ENCODE assay signal across 23 cellular contexts in genomic region chr1:244265507-244265906, GRCh38.
A peak's percentile ranks its signal among the peaks of the same experiment; 100 is the strongest.
DNase-seq lines count a peak whose midpoint lies in the region; ATAC-seq, FAIRE-seq and TF ChIP-seq lines count a peak whose summit lies in the region.
"Had no signal": no experiment of that assay in that cellular context is flagged by ENCODE, and none has a peak within 500 bp of the region (broad histone marks: within the 10 kb centered on the region; RNA-seq: fewer than 3 reads in every experiment).

No MANE protein-coding gene starts in this region.

- POLR2A ChIA-PET in CD8-positive, alpha-beta T cell (lab: Charles Lee): no interaction called here

- intact Hi-C loops in CD8-positive, alpha-beta T cell (cut with DNase I, micrococcal nuclease): loop anchor here in 1 of 2 experiments (10.0 kb wide), 1 partner anchor 121 kb away; no protein-coding TSS in a partner anchor

- H3K4me1 Mint-ChIP-seq in astrocyte (ENCODE audit: low read depth, unreplicated experiment): no peaks in the 10 kb centered on the region
- peaks cover 2% of the 10 kb centered on the region for H3K4me1 Mint-ChIP-seq in memory B cell
- no peaks in the 10 kb centered on the region for H3K4me1 Mint-ChIP-seq in CD8-positive, alpha-beta T cell (ENCODE audit: low read depth)
- H3K4me1 Mint-ChIP-seq: B cell; CD4-positive, CD25-positive, alpha-beta regulatory T cell; CD8-positive, alpha-beta memory T cell; GM23338 had no signal

- no peak for TF ChIP-seq CTCF in astrocyte (IDR thresholded peaks at IDR 0.05; ENCODE audit: insufficient read depth, low read depth, low read length)
- no peak for TF ChIP-seq CTCF in CD8-positive, alpha-beta T cell (IDR thresholded peaks at IDR 0.05)

- H3K9ac ChIP-seq in astrocyte (ENCODE audit: low read length): no peak overlapping the region
- H3K9ac ChIP-seq: BLaER1 had no signal

- H3K36me3 Mint-ChIP-seq in astrocyte (ENCODE audit: low read depth, unreplicated experiment) (no peaks in the 10 kb centered on the region), memory B cell (peaks cover 2% of the 10 kb centered on the region)
- H3K36me3 Mint-ChIP-seq in CD8-positive, alpha-beta T cell: no peaks in the 10 kb centered on the region
- H3K36me3 Mint-ChIP-seq: CD4-positive, CD25-positive, alpha-beta regulatory T cell had no signal

- no peak overlapping the region for H2AFZ ChIP-seq in astrocyte (ENCODE audit: low read depth, low read length)

- H3K36me3 ChIP-seq in astrocyte (ENCODE audit: insufficient read depth, low read length): no peaks in the 10 kb centered on the region
- no peaks in the 10 kb centered on the region for H3K36me3 ChIP-seq in CD8-positive, alpha-beta T cell (ENCODE audit: insufficient read depth, low read length)
- H3K36me3 ChIP-seq: BLaER1, HAP-1 had no signal

- no peak overlapping the region for H3K4me2 ChIP-seq in astrocyte (ENCODE audit: low read length)
- H3K4me2 ChIP-seq: BLaER1, GM23338 had no signal

- H3K4me3 Mint-ChIP-seq in astrocyte (ENCODE audit: unreplicated experiment) (no peak overlapping the region), memory B cell (no peak overlapping the region)
- H3K4me3 Mint-ChIP-seq in CD8-positive, alpha-beta T cell: no peak overlapping the region
- H3K4me3 Mint-ChIP-seq: B cell; CD4-positive, CD25-positive, alpha-beta regulatory T cell; CD8-positive, alpha-beta memory T cell; GM23338; HFFc6 had no signal

- FAIRE-seq in astrocyte (lab: Jason Lieb, UNC): no peak
- FAIRE-seq: A204.1, D721Med, GM12878, H54 had no signal

- H3K27me3 Mint-ChIP-seq in astrocyte (ENCODE audit: low read depth, unreplicated experiment): peaks cover 6% of the 10 kb centered on the region
- H3K27me3 Mint-ChIP-seq in memory B cell: no peaks in the 10 kb centered on the region
- peaks cover 2% of the 10 kb centered on the region for H3K27me3 Mint-ChIP-seq in CD8-positive, alpha-beta T cell (ENCODE audit: low read depth)
- H3K27me3 Mint-ChIP-seq: B cell had no signal

- no peaks in the 10 kb centered on the region for H3K9me3 Mint-ChIP-seq in astrocyte (ENCODE audit: unreplicated experiment)
- H3K9me3 Mint-ChIP-seq in memory B cell: peaks cover 5% of the 10 kb centered on the region
- no peaks in the 10 kb centered on the region for H3K9me3 Mint-ChIP-seq in CD8-positive, alpha-beta T cell
- H3K9me3 Mint-ChIP-seq: GM23338 had no signal

- H3K79me2 ChIP-seq in astrocyte (ENCODE audit: insufficient read depth, low read length): no peaks in the 10 kb centered on the region

- peaks cover 2% of the 10 kb centered on the region for H3K9me3 ChIP-seq in astrocyte (ENCODE audit: insufficient read depth, low read depth, low read length)
- no peaks in the 10 kb centered on the region for H3K9me3 ChIP-seq in CD8-positive, alpha-beta T cell (ENCODE audit: low read length)
- H3K9me3 ChIP-seq: HAP-1 had no signal

- H3K27me3 ChIP-seq in astrocyte (ENCODE audit: insufficient read depth, low read length): no peaks in the 10 kb centered on the region
- H3K27me3 ChIP-seq in CD8-positive, alpha-beta T cell (ENCODE audit: insufficient read depth, low read length): no peaks in the 10 kb centered on the region
- H3K27me3 ChIP-seq: BLaER1 had no signal

- no peaks in the 10 kb centered on the region for H4K20me1 ChIP-seq in astrocyte (ENCODE audit: insufficient read depth, low read length)
- H4K20me1 ChIP-seq: BLaER1 had no signal

- H3K27ac Mint-ChIP-seq in astrocyte (ENCODE audit: unreplicated experiment): peak overlapping the region; percentile 37
- peak overlapping the region; percentile 14 for H3K27ac Mint-ChIP-seq in memory B cell
- H3K27ac Mint-ChIP-seq in CD8-positive, alpha-beta T cell: no peak overlapping the region
- H3K27ac Mint-ChIP-seq: B cell; CD4-positive, CD25-positive, alpha-beta regulatory T cell; CD8-positive, alpha-beta memory T cell; GM23338; HFFc6 had no signal

- no peak overlapping the region for H3K4me3 ChIP-seq in astrocyte (ENCODE audit: insufficient read depth, low read depth, low read length)
- no peak overlapping the region for H3K4me3 ChIP-seq in CD8-positive, alpha-beta T cell (ENCODE audit: low read depth, low read length)
- H3K4me3 ChIP-seq: BLaER1, GM12878, GM23338, HAP-1 had no signal

- H3K4me1 ChIP-seq in astrocyte (ENCODE audit: insufficient read depth, low read length): no peaks in the 10 kb centered on the region
- H3K4me1 ChIP-seq in CD8-positive, alpha-beta T cell (ENCODE audit: insufficient read depth, low read length): no peaks in the 10 kb centered on the region
- H3K4me1 ChIP-seq: BLaER1, HAP-1 had no signal

- CTCF ChIA-PET in CD8-positive, alpha-beta T cell (lab: Charles Lee): no interaction called here

- DNase-seq in activated CD8-positive, alpha-beta memory T cell treated with anti-CD3 and anti-CD28 coated beads for 24 hours: peak; percentile 7
- DNase-seq in activated CD8-positive, alpha-beta memory T cell treated with anti-CD3 and anti-CD28 coated beads, Interleukin-2, amount 50 U/mL, for 48 hours: no peak
- DNase-seq in astrocyte (ENCODE audit: low read depth): no peak
- DNase-seq in memory B cell (ENCODE audit: low spot score in 2 of 2): no peak
- DNase-seq in CD8-positive, alpha-beta T cell: no peak
- no peak for DNase-seq in HPDE6-E6E7 (ENCODE audit: extremely low spot score)
- DNase-seq: CD4-positive, CD25-positive, alpha-beta regulatory T cell; CD8-positive, alpha-beta memory T cell; DMS 273 treated with DMSO at 0.1 percent for 48 hours; DMS79; EL; GDM1; HFFc6 had no signal

- no peak for ATAC-seq in memory B cell (ENCODE audit: low read depth)
- ATAC-seq in CD8-positive, alpha-beta T cell: no peak
- ATAC-seq: GM12878, GM23338 had no signal

- H3K27ac ChIP-seq in astrocyte (ENCODE audit: low read depth, low read length): no peak overlapping the region
- H3K27ac ChIP-seq in CD8-positive, alpha-beta T cell (ENCODE audit: low read depth, low read length): no peak overlapping the region
- H3K27ac ChIP-seq: 22Rv1, BLaER1, C4-2B had no signal
